ENCODE assay signal across 8 cellular contexts in the genomic region with DNA sequence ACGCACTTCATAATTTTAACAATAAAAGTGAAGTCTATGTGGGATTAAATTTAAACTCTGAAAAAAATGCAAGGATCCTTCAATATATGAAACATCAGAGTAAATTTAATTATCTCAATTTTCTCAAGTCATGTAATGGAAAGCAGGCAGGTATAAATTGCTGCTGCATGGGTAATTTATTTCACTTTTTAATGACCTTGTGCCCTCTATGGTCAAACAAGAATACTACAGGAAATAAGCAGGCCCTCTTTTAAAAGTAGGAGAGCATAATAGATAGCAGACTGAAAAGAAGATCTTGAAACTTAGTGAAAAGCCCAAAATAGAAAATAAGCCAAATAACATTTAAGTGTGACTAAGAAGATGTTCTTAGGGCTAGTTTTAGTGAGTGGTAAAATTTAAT. TPM values are rescaled to one million over a fixed set of nuclear protein-coding genes. Genes with fewer than 3 reads are reported as not detected.
DNase-seq lines count a peak whose midpoint lies in the region; ATAC-seq and TF ChIP-seq lines count a peak whose summit lies in the region.

No MANE protein-coding gene starts in this region.

- peak; percentile 47 for ATAC-seq in GM21381 (IDR thresholded peaks at IDR 0.05; ENCODE audit: unreplicated experiment)
- ATAC-seq in GM21528 (IDR thresholded peaks at IDR 0.05; ENCODE audit: low FRiP score, unreplicated experiment): no peak

- no peaks in the 10 kb centered on the region for H3K27me3 ChIP-seq in BJ (ENCODE audit: control insufficient read depth, insufficient read depth, low read length)

- CTCF ChIA-PET in BJ (lab: Yijun Ruan, JAX): interaction anchor here (1.4 kb wide), 1 partner anchor 9 kb away, joined by 5 read pairs; no protein-coding TSS in a partner anchor

- DNase-seq in BJ (ENCODE audit: low read depth): no peak
- DNase-seq in OCI-M1 (lab: John Stamatoyannopoulos, UW): peak; percentile 53
- peak; percentile 37 for DNase-seq in iPS-NIHi11 (ENCODE audit: low spot score)
- no peak for DNase-seq in activated CD4-positive, alpha-beta T cell treated with anti-CD3 and anti-CD28 coated beads, Interleukin-2, amount 50 U/mL, for 1 hour
- no peak for DNase-seq in posterior vena cava (ENCODE audit: low spot score)
- DNase-seq in D341Med (ENCODE audit: low spot score): no peak

- peak; percentile 25; the same call in 1 of the 2 replicates for TF ChIP-seq CTCF in BJ (IDR thresholded peaks at IDR 0.05; ENCODE audit: insufficient read depth, low read depth, low read length)

- no peak overlapping the region for H3K4me3 ChIP-seq in BJ (ENCODE audit: low read depth, low read length)

- no peaks in the 10 kb centered on the region for H3K36me3 ChIP-seq in BJ (ENCODE audit: control insufficient read depth, insufficient read depth, low read length)

- intact Hi-C loops in posterior vena cava (cut with DNase I): no loop called here

- POLR2A ChIA-PET in BJ (lab: Charles Lee): no interaction called here

RNA-seq across cellular contexts. Expression of a gene that starts 22.9 kb away (rescaled TPM):
- polyA plus RNA-seq in BJ (2011; rRNA removed): 11.0 and 30.1 TPM in 2 replicates
- polyA minus RNA-seq in BJ (2011; rRNA and poly(A)+ RNA removed): 5.4 and 5.6 TPM in 2 replicates
- 10 to 100 TPM; 31.1 to 31.3 TPM for total RNA-seq in posterior vena cava

RNA-seq across cellular contexts. Expression of a gene that starts 47.5 kb away (rescaled TPM):
- 12.2 and 17.4 TPM in 2 replicates for polyA plus RNA-seq in BJ (2011; rRNA removed)
- polyA minus RNA-seq in BJ (2011; rRNA and poly(A)+ RNA removed): 12.9 and 16.8 TPM in 2 replicates
- total RNA-seq in posterior vena cava: 10 to 100 TPM; 25.9 to 28.2 TPM

Comparison
In these comparisons a context has a peak if more than half of its experiments do, and no peak if none do; other contexts are left out.
1. DNase-seq: peak in OCI-M1 (single experiment) and iPS-NIHi11 (single experiment); none in BJ (single experiment), activated CD4-positive, alpha-beta T cell treated with anti-CD3 and anti-CD28 coated beads, Interleukin-2, amount 50 U/mL, for 1 hour (single experiment), posterior vena cava (single experiment) and D341Med (single experiment).